ENCODE assay signal across 20 cellular contexts in genomic region chr12:111010061-111010460, GRCh38. TPM values are rescaled to one million over a fixed set of nuclear protein-coding genes. Genes with fewer than 3 reads are reported as not detected.
DNase-seq lines count a peak whose midpoint lies in the region; ATAC-seq, FAIRE-seq and TF ChIP-seq lines count a peak whose summit lies in the region.
"Had no signal": no experiment of that assay in that cellular context is flagged by ENCODE, and none has a peak within 500 bp of the region (broad histone marks: within the 10 kb centered on the region; RNA-seq: fewer than 3 reads in every experiment).

No MANE protein-coding gene starts in this region.

- H3K4me3 ChIP-seq in astrocyte (ENCODE audit: insufficient read depth, low read depth, low read length) = no peak overlapping the region
- H3K4me3 ChIP-seq: A549, GM23248, HAP-1 had no signal

- H3K27me3 ChIP-seq in astrocyte (ENCODE audit: insufficient read depth, low read length) = peaks cover 2% of the 10 kb centered on the region

- no peak for ATAC-seq in Right ventricle myocardium superior (ENCODE audit: poor library complexity)
- ATAC-seq in GM21423 (IDR thresholded peaks at IDR 0.05; ENCODE audit: unreplicated experiment) = no peak
- ATAC-seq in GM19395 (IDR thresholded peaks at IDR 0.05; ENCODE audit: unreplicated experiment) = no peak
- ATAC-seq in HG03280 (IDR thresholded peaks at IDR 0.05; ENCODE audit: unreplicated experiment) = no peak
- ATAC-seq: A549 had no signal

- H3K9me3 ChIP-seq in astrocyte (ENCODE audit: insufficient read depth, low read depth, low read length) = no peaks in the 10 kb centered on the region
- H3K9me3 ChIP-seq: HAP-1 had no signal

- H3K4me2 ChIP-seq in astrocyte (ENCODE audit: low read length) = no peak overlapping the region
- H3K4me2 ChIP-seq: A549 had no signal

- peaks cover 6% of the 10 kb centered on the region for H3K4me1 Mint-ChIP-seq in astrocyte (ENCODE audit: low read depth, unreplicated experiment)
- H3K4me1 Mint-ChIP-seq: CD4-positive, alpha-beta memory T cell had no signal

- intact Hi-C loops in cardiac septum (cut with DNase I) (no loop called here), Right ventricle myocardium superior (cut with DNase I) (no loop called here)

- H3K4me1 ChIP-seq in astrocyte (ENCODE audit: insufficient read depth, low read length) = no peaks in the 10 kb centered on the region
- H3K4me1 ChIP-seq: A549, HAP-1 had no signal

- H3K4me3 Mint-ChIP-seq in astrocyte (ENCODE audit: unreplicated experiment) = no peak overlapping the region
- H3K4me3 Mint-ChIP-seq: CD4-positive, alpha-beta memory T cell had no signal

- H3K9ac ChIP-seq in astrocyte (ENCODE audit: low read length) = no peak overlapping the region
- H3K9ac ChIP-seq: GM23248 had no signal

- H3K9me3 Mint-ChIP-seq in astrocyte (ENCODE audit: unreplicated experiment) = peaks cover 7% of the 10 kb centered on the region

- FAIRE-seq in astrocyte (lab: Jason Lieb, UNC) (no peak), urothelium cell line (lab: Jason Lieb, UNC) (peak; percentile 9)
- FAIRE-seq: A549 had no signal

- H4K20me1 ChIP-seq in astrocyte (ENCODE audit: insufficient read depth, low read length) = no peaks in the 10 kb centered on the region

- H3K36me3 ChIP-seq in astrocyte (ENCODE audit: insufficient read depth, low read length) = no peaks in the 10 kb centered on the region
- H3K36me3 ChIP-seq: HAP-1 had no signal

- H2AFZ ChIP-seq in astrocyte (ENCODE audit: low read depth, low read length) = no peak overlapping the region
- H2AFZ ChIP-seq: GM23248 had no signal

- no peaks in the 10 kb centered on the region for H3K36me3 Mint-ChIP-seq in astrocyte (ENCODE audit: low read depth, unreplicated experiment)
- H3K36me3 Mint-ChIP-seq: CD4-positive, alpha-beta memory T cell had no signal

- TF ChIP-seq CTCF in astrocyte (IDR thresholded peaks at IDR 0.05; ENCODE audit: insufficient read depth, low read depth, low read length) = no peak

- no peaks in the 10 kb centered on the region for H3K79me2 ChIP-seq in astrocyte (ENCODE audit: insufficient read depth, low read length)

- DNase-seq in cardiac septum (ENCODE audit: low spot score) (peak; percentile 22), Right ventricle myocardium superior (no peak), astrocyte (ENCODE audit: low read depth) (no peak), dermis microvascular lymphatic vessel endothelial cell (ENCODE audit: low read depth in 2 of 2) (peak; percentile 15 to 17), urothelium cell line (ENCODE audit: low spot score) (no peak)
- DNase-seq: AML-193; CD4-positive, alpha-beta memory T cell; DMS153; DMS79; GF-D8; GM23248; IMR-90 had no signal

- H3K27me3 Mint-ChIP-seq in astrocyte (ENCODE audit: low read depth, unreplicated experiment) = peaks cover 28% of the 10 kb centered on the region

- H3K27ac ChIP-seq in astrocyte (ENCODE audit: low read depth, low read length) = no peak overlapping the region
- H3K27ac ChIP-seq: 22Rv1, A549, C4-2B, GM23248 had no signal

- H3K27ac Mint-ChIP-seq in astrocyte (ENCODE audit: unreplicated experiment) = peak overlapping the region; percentile 26
- H3K27ac Mint-ChIP-seq: CD4-positive, alpha-beta memory T cell had no signal

RNA-seq across cellular contexts. Expression of gene CUX2, which starts 23.9 kb away (rescaled TPM):
- total RNA-seq in cardiac septum (1.2 TPM), Right ventricle myocardium superior (not detected), astrocyte (0.07 and 0.30 TPM in 2 replicates), dermis microvascular lymphatic vessel endothelial cell (not detected in 2 replicates)
- total RNA-seq: CD4-positive, alpha-beta memory T cell; GM23248; HT-29; IMR-90 had no signal

Comparison
In these comparisons a context has a peak if more than half of its experiments do, and no peak if none do; other contexts are left out.
1. DNase-seq: peak in cardiac septum (single experiment) and dermis microvascular lymphatic vessel endothelial cell (2 of 2); none in Right ventricle myocardium superior (single experiment), astrocyte (single experiment) and urothelium cell line (single experiment).